Comparison of ENCODE assay signal across 30 cellular contexts in the genomic region with DNA sequence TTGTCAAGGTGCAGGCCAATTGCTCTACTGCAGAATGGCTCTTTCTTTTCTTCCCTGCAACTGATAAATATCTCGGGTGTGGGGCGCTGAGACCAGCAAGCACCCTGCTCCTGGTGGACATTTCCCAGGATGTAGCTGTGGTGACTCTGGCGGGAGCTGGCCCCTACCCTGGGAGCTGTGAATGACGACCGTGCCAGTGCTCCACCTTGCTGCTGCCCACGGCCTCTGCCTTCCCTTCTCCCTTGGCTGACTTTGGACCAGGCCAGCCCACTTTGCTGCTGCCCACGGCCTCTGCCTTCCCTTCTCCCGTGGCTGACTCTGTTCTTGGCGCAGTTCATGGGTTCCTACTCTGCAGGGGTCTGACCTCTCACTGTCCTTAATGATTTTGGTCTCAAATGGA. TPM values are rescaled to one million over a fixed set of nuclear protein-coding genes. Genes with fewer than 3 reads are reported as not detected.
"Had no signal": no experiment of that assay in that cellular context is flagged by ENCODE, and none has a peak within 500 bp of the region (broad histone marks: within the 10 kb centered on the region; RNA-seq: fewer than 3 reads in every experiment).

No MANE protein-coding gene starts in this region.

- FAIRE-seq: bronchial epithelial cell, TTC549 had no signal

- H3K27ac ChIP-seq: ascending aorta, cardiac muscle cell, VCaP had no signal

- H3K4me1 ChIP-seq: ascending aorta had no signal

- DNase-seq: activated B cell treated with CpG ODN at 0.5 μM for 24 hours; activated CD4-positive, alpha-beta memory T cell treated with anti-CD3 and anti-CD28 coated beads for 36 hours; activated CD4-positive, alpha-beta T cell treated with anti-CD3 and anti-CD28 coated beads for 4 hours; activated CD4-positive, alpha-beta T cell treated with anti-CD3 and anti-CD28 coated beads, Interleukin-2, amount 10 ng/mL, durations not matched to agents 24 days and 14 days; activated CD4-positive, alpha-beta T cell treated with anti-CD3 and anti-CD28 coated beads, Interleukin-2, amount 50 U/mL, for 1 hour; activated CD4-positive, alpha-beta T cell treated with anti-CD3 and anti-CD28 coated beads, Interleukin-2, amount 50 U/mL, for 4 hours; activated CD4-positive, CD25-positive, alpha-beta regulatory T cell treated with anti-CD3 and anti-CD28 coated beads, Interleukin-2, amount 50 U/mL, for 72 hours; activated CD8-positive, alpha-beta memory T cell treated with anti-CD3 and anti-CD28 coated beads, Interleukin-2, amount 50 U/mL, for 4 hours; activated CD8-positive, alpha-beta T cell treated with anti-CD3 and anti-CD28 coated beads for 36 hours; activated effector memory CD4-positive, alpha-beta T cell treated with Interleukin-2 at 50 U/mL for 16 hours; activated gamma-delta T cell; activated naive CD4-positive, alpha-beta T cell treated with anti-CD3 and anti-CD28 coated beads, Interleukin-2, amount 10 ng/mL, durations not matched to agents 7 days and 5 days; activated naive CD4-positive, alpha-beta T cell treated with Interleukin-2 at 50 U/mL for 16 hours; activated naive CD8-positive, alpha-beta T cell treated with anti-CD3 and anti-CD28 coated beads, Interleukin-2, amount 10 ng/mL, durations not matched to agents 7 days and 5 days; activated naive CD8-positive, alpha-beta T cell treated with anti-CD3 and anti-CD28 coated beads, Interleukin-2, amount 50 U/mL, for 24 hours; activated T-cell treated with anti-CD3 and anti-CD28 coated beads, Interleukin-2, amount 50 U/mL, for 24 hours; activated T-cell treated with anti-CD3 and anti-CD28 coated beads, Interleukin-2, amount 50 U/mL, for 48 hours; amygdala; anterior cingulate cortex; caudate nucleus; cerebellar nuclear complex; T-helper 2 cell; T-helper 9 cell had no signal

- H3K36me3 ChIP-seq: ascending aorta, cardiac muscle cell had no signal

- H3K4me3 ChIP-seq: ascending aorta, cardiac muscle cell had no signal

- H3K27me3 ChIP-seq: ascending aorta, cardiac muscle cell had no signal

- H3K9me3 ChIP-seq: ascending aorta had no signal

RNA-seq across cellular contexts. Expression of a gene that starts 16.1 kb away (rescaled TPM):
- total RNA-seq: activated B cell treated with CpG ODN at 0.5 μM for 24 hours; activated CD4-positive, alpha-beta memory T cell treated with anti-CD3 and anti-CD28 coated beads for 36 hours; activated CD4-positive, alpha-beta T cell treated with anti-CD3 and anti-CD28 coated beads, Interleukin-2, amount 10 ng/mL, durations not matched to agents 24 days and 14 days; activated CD8-positive, alpha-beta memory T cell treated with anti-CD3 and anti-CD28 coated beads for 36 hours; activated naive CD8-positive, alpha-beta T cell treated with anti-CD3 and anti-CD28 coated beads, Interleukin-2, amount 10 ng/mL, durations not matched to agents 7 days and 5 days; activated T-helper 2 cell treated with anti-CD3 and anti-CD28 coated beads, Interferon-gamma antibody, Interleukin-2, Interleukin-4, amounts not matched to agents 10 μg/mL and 5 μg/mL and 100 μg/mL, durations not matched to agents 14 hours and 24 hours and 36 hours had no signal
